Comparison of ENCODE assay signal across 8 cellular contexts in genomic region chr22:37804502-37804885, GRCh38. TPM values are rescaled to one million over a fixed set of nuclear protein-coding genes. Genes with fewer than 3 reads are reported as not detected.
DNase-seq lines count a peak whose midpoint lies in the region; ATAC-seq and TF ChIP-seq lines count a peak whose summit lies in the region.

No MANE protein-coding gene starts in this region.

- H3K79me2 ChIP-seq in DND-41 (ENCODE audit: insufficient read depth, low read length) = peaks cover 39% of the 10 kb centered on the region

- H3K9me3 ChIP-seq in DND-41 (ENCODE audit: insufficient read depth, low read length, severe bottlenecking) = no peaks in the 10 kb centered on the region
- H3K9me3 ChIP-seq in esophagus squamous epithelium = no peaks in the 10 kb centered on the region
- no peaks in the 10 kb centered on the region for H3K9me3 ChIP-seq in psoas muscle

- H3K27ac ChIP-seq in DND-41 (ENCODE audit: low read length) (peak overlapping the region; percentile 89), RWPE1 (peak overlapping the region; percentile 85), esophagus squamous epithelium (peak overlapping the region; percentile 86 to 94 (median 88)), psoas muscle (peak overlapping the region; percentile 92)

- 0% methylated on average over 4 of the region's 27 CpGs; no CpG with 5 or more reads in 1 of the 2 donors for WGBS in esophagus squamous epithelium, 2 donors
- 2 to 4% (median 4%) methylated on average over 14 to 27 of the region's 27 CpGs for WGBS in psoas muscle, 3 donors

- CTCF ChIA-PET in RWPE1 (lab: Yijun Ruan, JAX) = no interaction called here

- peak overlapping the region; percentile 74 for H2AFZ ChIP-seq in DND-41 (ENCODE audit: low read depth, low read length)

- POLR2A ChIA-PET in RWPE1 (lab: Yijun Ruan, JAX; ENCODE audit: low non-redundant PET) = interaction anchor here (0.5 to 1.0 kb wide), 2 partner anchors 13 to 196 kb away, joined by 3 to 7 read pairs; partner anchors contain the start of gene GGA1

- H4K20me1 ChIP-seq in DND-41 (ENCODE audit: insufficient read depth, low read length) = 0 out of 2 replicates have a peak, but pooled peaks cover 3% of the 10 kb centered on the region

- DNase-seq in DND-41 (peak; percentile 30), RWPE1 (ENCODE audit: low spot score) (no peak), esophagus squamous epithelium (lab: John Stamatoyannopoulos, UW) (no peak), psoas muscle (peak in 1 of 2 donors; percentile 36), germinal center (ENCODE audit: low spot score) (no peak), DMS79 (lab: John Stamatoyannopoulos, UW) (no peak), dermis blood vessel endothelial cell (no peak)

- H3K27me3 ChIP-seq in DND-41 (ENCODE audit: insufficient read depth, low read length, poor library complexity) (peaks cover 11% of the 10 kb centered on the region), esophagus squamous epithelium (peaks cover 0 to 6% (median 0%) of the 10 kb centered on the region in 4 donors), psoas muscle (ENCODE audit: insufficient read depth in 3 of 3, low read length in 2 of 3) (no peaks in the 10 kb centered on the region)

- peak overlapping the region; percentile 78 for H3K9ac ChIP-seq in DND-41 (ENCODE audit: low read depth, low read length)

- TF ChIP-seq CTCF in DND-41 (IDR thresholded peaks at IDR 0.05; ENCODE audit: borderline replicate concordance, extremely low read depth, low read length, poor library complexity, severe bottlenecking) (no peak), RWPE1 (conservative IDR thresholded peaks at IDR 0.05; ENCODE audit: low read depth) (no peak), esophagus squamous epithelium (IDR thresholded peaks at IDR 0.05) (no peak), psoas muscle (IDR thresholded peaks at IDR 0.05) (no peak)

- peak overlapping the region; percentile 30 to 78; a peak in 3 of 4 replicates for H3K4me3 ChIP-seq in DND-41 (ENCODE audit: low read depth in 1 of 2, low read length in 2 of 2)
- H3K4me3 ChIP-seq in esophagus squamous epithelium = peak overlapping the region; percentile 51 to 69 (median 62)
- peak overlapping the region; percentile 83 for H3K4me3 ChIP-seq in psoas muscle

- H3K4me1 ChIP-seq in DND-41 (ENCODE audit: insufficient read depth, low read length) (peaks cover 63% of the 10 kb centered on the region), esophagus squamous epithelium (peaks cover 38 to 72% (median 43%) of the 10 kb centered on the region in 3 donors), psoas muscle (peaks cover 10% of the 10 kb centered on the region)

- intact Hi-C loops in esophagus squamous epithelium (cut with DNase I) = no loop called here
- intact Hi-C loops in psoas muscle (cut with DNase I) = no loop called here

- H3K4me2 ChIP-seq in DND-41 (ENCODE audit: insufficient read depth, low read length) = peak overlapping the region; percentile 79

- no peak for TF ChIP-seq POLR2A in esophagus squamous epithelium (IDR thresholded peaks at IDR 0.05)

- H3K36me3 ChIP-seq in DND-41 (ENCODE audit: insufficient read depth, low read length) = peaks cover 5% of the 10 kb centered on the region; the same call in 1 of the 2 replicates
- no peaks in the 10 kb centered on the region for H3K36me3 ChIP-seq in esophagus squamous epithelium
- no peaks in the 10 kb centered on the region for H3K36me3 ChIP-seq in psoas muscle (ENCODE audit: insufficient read depth in 1 of 2, low read depth in 1 of 2)

- ATAC-seq in DND-41 (ENCODE audit: insufficient read depth, low read depth) (no peak), psoas muscle (no peak), esophagus mucosa (no peak)

RNA-seq across cellular contexts. Expression of gene GCAT, which starts 3.2 kb away (rescaled TPM):
- total RNA-seq in esophagus squamous epithelium = 10 to 100 TPM; 14.3 to 22.5 (median 20.7) TPM
- total RNA-seq in psoas muscle = 10 to 100 TPM in 1 of 4 donors, 1 to 10 TPM in 3; 7.7 to 19.2 (median 9.3) TPM
- polyA plus RNA-seq in psoas muscle = 1 to 10 TPM; 5.4 to 8.3 (median 7.8) TPM
- 21.7 TPM for total RNA-seq in esophagus mucosa
- 24.5 and 37.6 TPM in 2 replicates for total RNA-seq in dermis blood vessel endothelial cell

RNA-seq across cellular contexts. Expression of gene GALR3, which starts 18.7 kb away (rescaled TPM):
- total RNA-seq in esophagus squamous epithelium (not detected), psoas muscle (under 1 TPM in 1 of 4 donors, not detected in 3; 0.32 TPM), esophagus mucosa (0.32 TPM), dermis blood vessel endothelial cell (0.14 TPM in 1 of 2 replicates, not detected in the other)
- under 1 TPM in 1 of 3 donors, not detected in 2; 0.04 TPM for polyA plus RNA-seq in psoas muscle

RNA-seq across cellular contexts. Expression of gene ANKRD54, which starts 39.6 kb away (rescaled TPM):
- total RNA-seq in esophagus squamous epithelium (10 to 100 TPM; 24.6 to 38.1 (median 29.5) TPM), psoas muscle (10 to 100 TPM; 11.3 to 18.0 (median 12.5) TPM), esophagus mucosa (14.2 TPM), dermis blood vessel endothelial cell (43.6 and 44.3 TPM in 2 replicates)
- 10 to 100 TPM; 12.0 to 37.2 (median 13.9) TPM for polyA plus RNA-seq in psoas muscle

RNA-seq across cellular contexts. Expression of gene EIF3L, which starts 44.7 kb away (rescaled TPM):
- 100 to 1,000 TPM; 192 to 499 (median 281) TPM for total RNA-seq in esophagus squamous epithelium
- 100 to 1,000 TPM; 369 to 483 (median 441) TPM for total RNA-seq in psoas muscle
- polyA plus RNA-seq in psoas muscle = 100 to 1,000 TPM; 265 to 327 (median 310) TPM
- total RNA-seq in esophagus mucosa = 358 TPM
- 358 and 454 TPM in 2 replicates for total RNA-seq in dermis blood vessel endothelial cell
